28 cellular contexts compared by ENCODE assay signal in genomic region chr12:71038960-71039359, GRCh38.
"Had no signal": no experiment of that assay in that cellular context is flagged by ENCODE, and none has a peak within 500 bp of the region (broad histone marks: within the 10 kb centered on the region; RNA-seq: fewer than 3 reads in every experiment).

No MANE protein-coding gene starts in this region.

- H3K4me1 ChIP-seq: esophagus squamous epithelium, gastrocnemius medialis, heart right ventricle, left lung, lower lobe of right lung had no signal

- FAIRE-seq: colon, endometrium, islet of Langerhans, keratinocyte had no signal

- H3K36me3 ChIP-seq: esophagus squamous epithelium, gastrocnemius medialis, heart right ventricle, left lung, lower lobe of right lung had no signal

- H3K27ac ChIP-seq: coronary artery, dorsolateral prefrontal cortex, epithelial cell of prostate, esophagus squamous epithelium, gastrocnemius medialis, heart right ventricle, left lung, lower lobe of right lung had no signal

- H3K9me3 ChIP-seq: esophagus squamous epithelium, gastrocnemius medialis, left lung, lower lobe of right lung, mucosa of descending colon had no signal

- H3K27me3 ChIP-seq: dorsolateral prefrontal cortex, esophagus squamous epithelium, gastrocnemius medialis, heart right ventricle, left lung had no signal

- ATAC-seq: effector memory CD8-positive, alpha-beta T cell; esophagus mucosa; gastrocnemius medialis; heart right ventricle; left cardiac atrium; left lung; left ventricle myocardium superior; lower lobe of right lung; mucosa of descending colon had no signal

- DNase-seq: dermis blood vessel endothelial cell; dorsolateral prefrontal cortex; effector CD8-positive, alpha-beta T cell; effector memory CD8-positive, alpha-beta T cell; endodermal cell; erythroblast; esophagus squamous epithelium; foreskin fibroblast; foreskin melanocyte; gastrocnemius medialis; glutamatergic neuron; head of caudate nucleus; heart right ventricle; hippocampal formation; left cardiac atrium; left ventricle myocardium superior; lower lobe of right lung; mesenchymal stem cell; mucosa of descending colon; naive B cell had no signal

- H3K4me3 ChIP-seq: coronary artery, dorsolateral prefrontal cortex, esophagus squamous epithelium, gastrocnemius medialis, heart right ventricle, left lung, lower lobe of right lung, mucosa of descending colon had no signal
